In genomic region chr6:42071881-42072583, GRCh38 we compare ENCODE assay signal across 28 cellular contexts. TPM values are rescaled to one million over a fixed set of nuclear protein-coding genes. Genes with fewer than 3 reads are reported as not detected.
DNase-seq lines count a peak whose midpoint lies in the region; ATAC-seq lines count a peak whose summit lies in the region.
"Had no signal": no experiment of that assay in that cellular context is flagged by ENCODE, and none has a peak within 500 bp of the region (broad histone marks: within the 10 kb centered on the region; RNA-seq: fewer than 3 reads in every experiment).

No MANE protein-coding gene starts in this region.

- H3K4me1 ChIP-seq in CD4-positive, alpha-beta memory T cell (ENCODE audit: insufficient read depth, low read length) = no peaks in the 10 kb centered on the region
- peaks cover 4% of the 10 kb centered on the region for H3K4me1 ChIP-seq in adipocyte (ENCODE audit: control insufficient read depth, insufficient read depth, low read length)
- H3K4me1 ChIP-seq: colonic mucosa, sigmoid colon had no signal

- H3K9me3 ChIP-seq in CD4-positive, alpha-beta memory T cell (ENCODE audit: control insufficient read depth in 1 of 2, low read length in 2 of 2) = no peaks in the 10 kb centered on the region
- H3K9me3 ChIP-seq in adipocyte (ENCODE audit: control insufficient read depth, low read length) = no peaks in the 10 kb centered on the region
- H3K9me3 ChIP-seq: colonic mucosa, sigmoid colon, upper lobe of left lung had no signal

- no peaks in the 10 kb centered on the region for H3K9me3 Mint-ChIP-seq in activated naive CD8-positive, alpha-beta T cell (ENCODE audit: low read depth)
- no peaks in the 10 kb centered on the region for H3K9me3 Mint-ChIP-seq in activated naive CD8-positive, alpha-beta T cell treated with anti-CD3 and anti-CD28 coated beads for 36 hours
- peaks cover 0 to 1% (median 0%) of the 10 kb centered on the region in 8 donors for H3K9me3 Mint-ChIP-seq in CD4-positive, alpha-beta memory T cell
- no peaks in the 10 kb centered on the region for H3K9me3 Mint-ChIP-seq in naive thymus-derived CD8-positive, alpha-beta T cell
- H3K9me3 Mint-ChIP-seq: activated naive CD4-positive, alpha-beta T cell treated with anti-CD3 and anti-CD28 coated beads for 36 hours; activated T-helper 1 cell treated with anti-CD3 and anti-CD28 coated beads, Interleukin-12 subunit alpha, Interleukin-12 subunit beta, Interleukin-2, Interleukin-4 antibody, amounts not matched to agents 30 ng/mL and 10 ng/mL and 1 ng/mL, durations not matched to agents 14 hours and 24 hours and 36 hours; H9; T-helper 2 cell treated with Interferon-gamma antibody and Interleukin-4, amounts not matched to agents 5 μg/mL and 100 μg/mL, for 36 hours had no signal

- peak overlapping the region; percentile 38 for H3K27ac Mint-ChIP-seq in activated naive CD8-positive, alpha-beta T cell
- no peak overlapping the region for H3K27ac Mint-ChIP-seq in activated naive CD8-positive, alpha-beta T cell treated with anti-CD3 and anti-CD28 coated beads for 36 hours
- peak overlapping the region in 5 of 7 donors; percentile 6 to 68 (median 34) for H3K27ac Mint-ChIP-seq in CD4-positive, alpha-beta memory T cell
- peak overlapping the region in 6 of 10 donors; percentile 10 to 37 (median 24) for H3K27ac Mint-ChIP-seq in naive thymus-derived CD8-positive, alpha-beta T cell
- H3K27ac Mint-ChIP-seq: activated naive CD4-positive, alpha-beta T cell treated with anti-CD3 and anti-CD28 coated beads for 36 hours; activated T-helper 1 cell treated with anti-CD3 and anti-CD28 coated beads, Interleukin-12 subunit alpha, Interleukin-12 subunit beta, Interleukin-2, Interleukin-4 antibody, amounts not matched to agents 30 ng/mL and 10 ng/mL and 1 ng/mL, durations not matched to agents 14 hours and 24 hours and 36 hours; H9; progenitor cell of endocrine pancreas; T-helper 2 cell treated with Interferon-gamma antibody and Interleukin-4, amounts not matched to agents 5 μg/mL and 100 μg/mL, for 36 hours had no signal

- DNase-seq in activated naive CD8-positive, alpha-beta T cell treated with anti-CD3 and anti-CD28 coated beads for 36 hours = no peak
- no peak for DNase-seq in CD4-positive, alpha-beta memory T cell
- no peak for DNase-seq in adipocyte (ENCODE audit: low read depth)
- DNase-seq in naive thymus-derived CD8-positive, alpha-beta T cell = no peak
- no peak for DNase-seq in SHP77 (lab: John Stamatoyannopoulos, UW)
- DNase-seq: activated CD4-positive, CD25-positive, alpha-beta regulatory T cell treated with anti-CD3 and anti-CD28 coated beads, Interleukin-2, amount 50 U/mL, for 72 hours; activated naive CD4-positive, alpha-beta T cell treated with anti-CD3 and anti-CD28 coated beads for 36 hours; colonic mucosa; DMS79 treated with DMSO at 0.1 percent for 48 hours; effector CD8-positive, alpha-beta T cell; GF-D8; glutamatergic neuron; H9; NCI-H2029 treated with DMSO at 0.1 percent for 48 hours; NCI-H2227 treated with DMSO at 0.1 percent for 48 hours; NCI-H69; PC-3; sigmoid colon; stimulated activated CD4-positive, alpha-beta T cell treated with anti-CD3 and anti-CD28 coated beads, Interleukin-12 subunit alpha, Interleukin-12 subunit beta, amount 100 ng/mL, for 4 hours; stimulated activated CD4-positive, alpha-beta T cell treated with anti-CD3 and anti-CD28 coated beads, Interleukin-4, amount 100 ng/mL, for 24 hours; upper lobe of left lung had no signal

- CTCF ChIA-PET in CD4-positive, alpha-beta memory T cell (lab: Charles Lee; ENCODE audit: partially characterized antibody) = interaction anchor here (1.8 to 3.4 kb wide), 4 partner anchors 28 to 225 kb away, joined by 5 to 12 read pairs (median 8); no protein-coding TSS in a partner anchor

- intact Hi-C loops in CD4-positive, alpha-beta memory T cell (cut with micrococcal nuclease) = no loop called here

- ATAC-seq in naive thymus-derived CD8-positive, alpha-beta T cell = no peak
- no peak for ATAC-seq in HG02885 (IDR thresholded peaks at IDR 0.05; ENCODE audit: poor library complexity, unreplicated experiment)
- ATAC-seq: PC-3 had no signal

- no peaks in the 10 kb centered on the region for H3K27me3 Mint-ChIP-seq in activated naive CD8-positive, alpha-beta T cell
- no peaks in the 10 kb centered on the region for H3K27me3 Mint-ChIP-seq in activated naive CD8-positive, alpha-beta T cell treated with anti-CD3 and anti-CD28 coated beads for 36 hours
- no peaks in the 10 kb centered on the region for H3K27me3 Mint-ChIP-seq in CD4-positive, alpha-beta memory T cell
- H3K27me3 Mint-ChIP-seq in naive thymus-derived CD8-positive, alpha-beta T cell = no peaks in the 10 kb centered on the region
- H3K27me3 Mint-ChIP-seq: progenitor cell of endocrine pancreas had no signal

- no peaks in the 10 kb centered on the region for H3K27me3 ChIP-seq in CD4-positive, alpha-beta memory T cell (ENCODE audit: insufficient read depth, low read length)
- no peaks in the 10 kb centered on the region for H3K27me3 ChIP-seq in adipocyte (replicated peaks; ENCODE audit: control insufficient read depth, insufficient read depth, low read length)
- H3K27me3 ChIP-seq: colonic mucosa, sigmoid colon, upper lobe of left lung had no signal

- H3K9ac ChIP-seq in adipocyte (ENCODE audit: low read length) = peak overlapping the region; percentile 14

- H3K4me3 ChIP-seq in CD4-positive, alpha-beta memory T cell (ENCODE audit: low read length in 2 of 2) = no peak overlapping the region
- H3K4me3 ChIP-seq in adipocyte (ENCODE audit: low read length) = no peak overlapping the region
- H3K4me3 ChIP-seq: colonic mucosa, sigmoid colon, upper lobe of left lung had no signal

- no peak overlapping the region for H3K27ac ChIP-seq in CD4-positive, alpha-beta memory T cell (ENCODE audit: low read depth, low read length)
- H3K27ac ChIP-seq: colonic mucosa, epithelial cell of prostate, HL-60, sigmoid colon, upper lobe of left lung had no signal

- POLR2A ChIA-PET in CD4-positive, alpha-beta memory T cell (lab: Charles Lee; ENCODE audit: partially characterized antibody) = no interaction called here
- POLR2A ChIA-PET in naive thymus-derived CD8-positive, alpha-beta T cell (lab: Charles Lee) = interaction anchor here (0.6 kb wide), 1 partner anchor 1355 kb away, joined by 4 read pairs; the partner anchor contains the start of gene ABCC10

- peaks cover 61% of the 10 kb centered on the region for H3K36me3 ChIP-seq in CD4-positive, alpha-beta memory T cell (ENCODE audit: insufficient read depth, low read length)
- H3K36me3 ChIP-seq in adipocyte (ENCODE audit: control insufficient read depth, insufficient read depth, low read length, severe bottlenecking) = peaks cover 74% of the 10 kb centered on the region
- H3K36me3 ChIP-seq: colonic mucosa had no signal

- peaks cover 3% of the 10 kb centered on the region for H3K36me3 Mint-ChIP-seq in activated naive CD8-positive, alpha-beta T cell
- peaks cover 12% of the 10 kb centered on the region for H3K36me3 Mint-ChIP-seq in activated naive CD8-positive, alpha-beta T cell treated with anti-CD3 and anti-CD28 coated beads for 36 hours
- peaks cover 26 to 45% of the 10 kb centered on the region in 2 donors for H3K36me3 Mint-ChIP-seq in CD4-positive, alpha-beta memory T cell
- peaks cover 0 to 53% (median 5%) of the 10 kb centered on the region in 3 donors for H3K36me3 Mint-ChIP-seq in naive thymus-derived CD8-positive, alpha-beta T cell

- peaks cover 4% of the 10 kb centered on the region for H3K4me1 Mint-ChIP-seq in activated naive CD8-positive, alpha-beta T cell (ENCODE audit: low read depth)
- H3K4me1 Mint-ChIP-seq in activated naive CD8-positive, alpha-beta T cell treated with anti-CD3 and anti-CD28 coated beads for 36 hours = no peaks in the 10 kb centered on the region
- H3K4me1 Mint-ChIP-seq in CD4-positive, alpha-beta memory T cell = peaks cover 0 to 4% (median 1%) of the 10 kb centered on the region in 4 donors
- peaks cover 0 to 11% (median 9%) of the 10 kb centered on the region in 4 donors for H3K4me1 Mint-ChIP-seq in naive thymus-derived CD8-positive, alpha-beta T cell
- H3K4me1 Mint-ChIP-seq: H9 had no signal

- no peak overlapping the region for H3K4me3 Mint-ChIP-seq in activated naive CD8-positive, alpha-beta T cell
- H3K4me3 Mint-ChIP-seq in activated naive CD8-positive, alpha-beta T cell treated with anti-CD3 and anti-CD28 coated beads for 36 hours = no peak overlapping the region
- no peak overlapping the region for H3K4me3 Mint-ChIP-seq in CD4-positive, alpha-beta memory T cell
- H3K4me3 Mint-ChIP-seq in naive thymus-derived CD8-positive, alpha-beta T cell = no peak overlapping the region
- H3K4me3 Mint-ChIP-seq: activated naive CD4-positive, alpha-beta T cell treated with anti-CD3 and anti-CD28 coated beads for 36 hours; activated T-helper 1 cell treated with anti-CD3 and anti-CD28 coated beads, Interleukin-12 subunit alpha, Interleukin-12 subunit beta, Interleukin-2, Interleukin-4 antibody, amounts not matched to agents 30 ng/mL and 10 ng/mL and 1 ng/mL, durations not matched to agents 14 hours and 24 hours and 36 hours; H9; T-helper 2 cell treated with Interferon-gamma antibody and Interleukin-4, amounts not matched to agents 5 μg/mL and 100 μg/mL, for 36 hours had no signal

RNA-seq across cellular contexts. Expression of gene TAF8, which starts 21.7 kb away (rescaled TPM):
- 10 to 100 TPM; 40.4 to 45.1 TPM for total RNA-seq in activated naive CD8-positive, alpha-beta T cell treated with anti-CD3 and anti-CD28 coated beads for 36 hours
- total RNA-seq in CD4-positive, alpha-beta memory T cell = 10 to 100 TPM; 39.1 to 40.9 TPM
- 10 to 100 TPM; 10.3 to 19.3 TPM for polyA plus RNA-seq in CD4-positive, alpha-beta memory T cell
- total RNA-seq in naive thymus-derived CD8-positive, alpha-beta T cell = 10 to 100 TPM; 61.3 to 73.8 TPM
- 10 to 100 TPM; 24.4 to 36.8 (median 28.6) TPM for polyA plus RNA-seq in naive thymus-derived CD8-positive, alpha-beta T cell
